ENCODE assay signal across 17 cellular contexts in the genomic region with DNA sequence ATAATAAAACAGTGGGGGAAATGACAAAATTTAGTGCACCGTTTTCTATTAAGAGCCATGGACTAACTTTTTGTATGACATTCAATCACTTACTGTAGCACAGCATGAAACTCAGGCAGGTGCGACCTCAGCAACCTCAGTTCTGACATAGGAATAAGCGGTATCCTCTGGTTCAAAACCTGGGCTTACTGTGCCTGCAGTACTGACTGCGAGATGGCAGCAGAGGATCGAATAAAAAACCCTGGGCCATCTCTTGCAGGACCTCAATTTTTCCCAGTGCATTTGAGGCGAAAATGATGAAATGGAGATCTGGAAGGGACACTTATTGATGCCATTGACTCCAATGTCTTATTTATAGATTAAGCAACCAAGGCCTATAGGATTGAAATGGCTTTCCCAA.
"Had no signal": no experiment of that assay in that cellular context is flagged by ENCODE, and none has a peak within 500 bp of the region (broad histone marks: within the 10 kb centered on the region; RNA-seq: fewer than 3 reads in every experiment).

No MANE protein-coding gene starts in this region.

- H3K27ac ChIP-seq: brain microvascular endothelial cell, foreskin keratinocyte, prostate gland, suprapubic skin, upper lobe of left lung had no signal

- H3K27me3 ChIP-seq: brain microvascular endothelial cell, foreskin keratinocyte, suprapubic skin, upper lobe of left lung had no signal

- FAIRE-seq: small intestine had no signal

- H3K4me1 ChIP-seq: foreskin keratinocyte, prostate gland, suprapubic skin, upper lobe of left lung had no signal

- DNase-seq: activated CD4-positive, alpha-beta T cell treated with anti-CD3 and anti-CD28 coated beads for 1 hour; activated CD4-positive, alpha-beta T cell treated with anti-CD3 and anti-CD28 coated beads, Interleukin-2, amount 50 U/mL, for 4 hours; activated naive CD4-positive, alpha-beta T cell; activated naive CD8-positive, alpha-beta T cell treated with anti-CD3 and anti-CD28 coated beads, Interleukin-2, amount 10 ng/mL, durations not matched to agents 7 days and 5 days; activated T-cell treated with anti-CD3 and anti-CD28 coated beads for 4 hours; brain microvascular endothelial cell; effector CD8-positive, alpha-beta T cell; foreskin keratinocyte; kidney glomerular epithelial cell; left ventricle myocardium superior; mesenchymal stem cell; right cardiac atrium; small intestine; T1000; upper lobe of left lung had no signal

- H3K36me3 ChIP-seq: brain microvascular endothelial cell, prostate gland, suprapubic skin, upper lobe of left lung had no signal

- ATAC-seq: foreskin keratinocyte, left ventricle myocardium superior, right cardiac atrium had no signal

- H3K9me3 ChIP-seq: prostate gland, suprapubic skin, upper lobe of left lung had no signal

- H3K4me3 ChIP-seq: prostate gland, suprapubic skin, upper lobe of left lung had no signal
